In the genomic region with DNA sequence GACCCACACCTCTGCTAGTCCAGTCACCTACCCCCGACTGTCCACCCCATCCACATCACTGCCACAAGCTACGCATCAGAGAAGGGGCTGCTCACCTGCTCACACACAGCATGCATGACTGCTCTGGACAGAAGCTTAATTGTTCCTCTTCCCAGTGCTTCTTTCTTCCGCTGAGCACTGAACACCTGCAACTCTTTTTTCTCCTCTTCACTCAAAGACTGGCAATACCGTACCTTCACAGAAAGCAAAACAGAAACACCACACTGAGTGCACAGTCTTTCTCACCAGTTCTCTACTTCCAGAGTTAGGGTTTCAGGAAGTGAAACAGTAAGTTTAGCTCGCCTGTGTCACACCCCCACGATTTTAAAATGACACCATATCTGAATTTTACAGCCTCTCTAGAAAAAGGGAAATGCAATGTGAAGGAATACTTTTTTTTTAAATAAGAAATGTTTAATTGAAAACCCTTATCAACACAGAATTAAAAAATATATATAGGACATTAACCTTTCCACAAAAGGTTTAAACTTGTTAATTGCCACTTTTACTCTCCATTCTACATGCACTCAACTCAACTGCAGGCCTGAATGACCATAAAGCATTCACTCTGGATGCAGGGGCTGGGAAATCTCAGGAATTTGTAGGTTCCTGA, we compare ENCODE assay signal across 1 cellular context.
TF ChIP-seq lines count a peak whose summit lies in the region.

No MANE protein-coding gene starts in this region.

TF ChIP-seq in GM12878, 131 proteins besides CTCF, POLR2A, EP300 and RAD21 (continued from another document and continues in another):
- TF ChIP-seq IRF3 (IDR thresholded peaks at IDR 0.05), result no peak
- no peak for TF ChIP-seq SRF (IDR thresholded peaks at IDR 0.05; ENCODE audit: low read depth in 2 of 2, low read length in 2 of 2)
- TF ChIP-seq IKZF2 (IDR thresholded peaks at IDR 0.05), result peak; percentile 93
- TF ChIP-seq RUNX3 (IDR thresholded peaks at IDR 0.05; ENCODE audit: low read length), result peak; percentile 71
- no peak for TF ChIP-seq ZZZ3 (IDR thresholded peaks at IDR 0.05; ENCODE audit: control insufficient read depth, insufficient read length, low read depth)
- no peak for TF ChIP-seq MEF2B (IDR thresholded peaks at IDR 0.05; ENCODE audit: partially characterized antibody, poor library complexity, severe bottlenecking)
- TF ChIP-seq SIN3A (IDR thresholded peaks at IDR 0.05; ENCODE audit: low read depth, low read length), result no peak
- TF ChIP-seq TARDBP (IDR thresholded peaks at IDR 0.05; ENCODE audit: borderline replicate concordance), result peak; percentile 12; the same call in 1 of the 2 replicates
- TF ChIP-seq PAX5 (IDR thresholded peaks at IDR 0.05; ENCODE audit: borderline replicate concordance, low read depth, low read length), result peak; percentile 60; the same call in 1 of the 2 replicates
- no peak for TF ChIP-seq SREBF2 (IDR thresholded peaks at IDR 0.05; ENCODE audit: low read length)
- no peak for TF ChIP-seq STAT1 (conservative IDR thresholded peaks at IDR 0.05)
- peak; percentile 84 for TF ChIP-seq IKZF1 (conservative IDR thresholded peaks at IDR 0.05)
- TF ChIP-seq, protein P1, sequence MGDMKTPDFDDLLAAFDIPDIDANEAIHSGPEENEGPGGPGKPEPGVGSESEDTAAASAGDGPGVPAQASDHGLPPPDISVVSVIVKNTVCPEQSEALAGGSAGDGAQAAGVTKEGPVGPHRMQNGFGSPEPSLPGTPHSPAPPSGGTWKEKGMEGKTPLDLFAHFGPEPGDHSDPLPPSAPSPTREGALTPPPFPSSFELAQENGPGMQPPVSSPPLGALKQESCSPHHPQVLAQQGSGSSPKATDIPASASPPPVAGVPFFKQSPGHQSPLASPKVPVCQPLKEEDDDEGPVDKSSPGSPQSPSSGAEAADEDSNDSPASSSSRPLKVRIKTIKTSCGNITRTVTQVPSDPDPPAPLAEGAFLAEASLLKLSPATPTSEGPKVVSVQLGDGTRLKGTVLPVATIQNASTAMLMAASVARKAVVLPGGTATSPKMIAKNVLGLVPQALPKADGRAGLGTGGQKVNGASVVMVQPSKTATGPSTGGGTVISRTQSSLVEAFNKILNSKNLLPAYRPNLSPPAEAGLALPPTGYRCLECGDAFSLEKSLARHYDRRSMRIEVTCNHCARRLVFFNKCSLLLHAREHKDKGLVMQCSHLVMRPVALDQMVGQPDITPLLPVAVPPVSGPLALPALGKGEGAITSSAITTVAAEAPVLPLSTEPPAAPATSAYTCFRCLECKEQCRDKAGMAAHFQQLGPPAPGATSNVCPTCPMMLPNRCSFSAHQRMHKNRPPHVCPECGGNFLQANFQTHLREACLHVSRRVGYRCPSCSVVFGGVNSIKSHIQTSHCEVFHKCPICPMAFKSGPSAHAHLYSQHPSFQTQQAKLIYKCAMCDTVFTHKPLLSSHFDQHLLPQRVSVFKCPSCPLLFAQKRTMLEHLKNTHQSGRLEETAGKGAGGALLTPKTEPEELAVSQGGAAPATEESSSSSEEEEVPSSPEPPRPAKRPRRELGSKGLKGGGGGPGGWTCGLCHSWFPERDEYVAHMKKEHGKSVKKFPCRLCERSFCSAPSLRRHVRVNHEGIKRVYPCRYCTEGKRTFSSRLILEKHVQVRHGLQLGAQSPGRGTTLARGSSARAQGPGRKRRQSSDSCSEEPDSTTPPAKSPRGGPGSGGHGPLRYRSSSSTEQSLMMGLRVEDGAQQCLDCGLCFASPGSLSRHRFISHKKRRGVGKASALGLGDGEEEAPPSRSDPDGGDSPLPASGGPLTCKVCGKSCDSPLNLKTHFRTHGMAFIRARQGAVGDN (IDR thresholded peaks at IDR 0.05), result no peak
- TF ChIP-seq, protein P2, sequence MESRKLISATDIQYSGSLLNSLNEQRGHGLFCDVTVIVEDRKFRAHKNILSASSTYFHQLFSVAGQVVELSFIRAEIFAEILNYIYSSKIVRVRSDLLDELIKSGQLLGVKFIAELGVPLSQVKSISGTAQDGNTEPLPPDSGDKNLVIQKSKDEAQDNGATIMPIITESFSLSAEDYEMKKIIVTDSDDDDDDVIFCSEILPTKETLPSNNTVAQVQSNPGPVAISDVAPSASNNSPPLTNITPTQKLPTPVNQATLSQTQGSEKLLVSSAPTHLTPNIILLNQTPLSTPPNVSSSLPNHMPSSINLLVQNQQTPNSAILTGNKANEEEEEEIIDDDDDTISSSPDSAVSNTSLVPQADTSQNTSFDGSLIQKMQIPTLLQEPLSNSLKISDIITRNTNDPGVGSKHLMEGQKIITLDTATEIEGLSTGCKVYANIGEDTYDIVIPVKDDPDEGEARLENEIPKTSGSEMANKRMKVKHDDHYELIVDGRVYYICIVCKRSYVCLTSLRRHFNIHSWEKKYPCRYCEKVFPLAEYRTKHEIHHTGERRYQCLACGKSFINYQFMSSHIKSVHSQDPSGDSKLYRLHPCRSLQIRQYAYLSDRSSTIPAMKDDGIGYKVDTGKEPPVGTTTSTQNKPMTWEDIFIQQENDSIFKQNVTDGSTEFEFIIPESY (IDR thresholded peaks at IDR 0.05), result no peak
- peak; percentile 85 for TF ChIP-seq NFIC (IDR thresholded peaks at IDR 0.05; ENCODE audit: low read depth, low read length)
- TF ChIP-seq ASH2L (IDR thresholded peaks at IDR 0.05; ENCODE audit: borderline replicate concordance, low read depth), result no peak
- no peak for TF ChIP-seq FOS (IDR thresholded peaks at IDR 0.05; ENCODE audit: borderline replicate concordance, extremely low read depth, insufficient read length)
- TF ChIP-seq BACH1 (IDR thresholded peaks at IDR 0.05; ENCODE audit: borderline replicate concordance), result 0 out of 2 replicates have a peak, but pooled peaks have one; percentile 35
- 0 out of 2 replicates have a peak, but pooled peaks have one; percentile 52 for TF ChIP-seq BCL11A (IDR thresholded peaks at IDR 0.05; ENCODE audit: low read depth, low read length)
- TF ChIP-seq, protein P3, sequence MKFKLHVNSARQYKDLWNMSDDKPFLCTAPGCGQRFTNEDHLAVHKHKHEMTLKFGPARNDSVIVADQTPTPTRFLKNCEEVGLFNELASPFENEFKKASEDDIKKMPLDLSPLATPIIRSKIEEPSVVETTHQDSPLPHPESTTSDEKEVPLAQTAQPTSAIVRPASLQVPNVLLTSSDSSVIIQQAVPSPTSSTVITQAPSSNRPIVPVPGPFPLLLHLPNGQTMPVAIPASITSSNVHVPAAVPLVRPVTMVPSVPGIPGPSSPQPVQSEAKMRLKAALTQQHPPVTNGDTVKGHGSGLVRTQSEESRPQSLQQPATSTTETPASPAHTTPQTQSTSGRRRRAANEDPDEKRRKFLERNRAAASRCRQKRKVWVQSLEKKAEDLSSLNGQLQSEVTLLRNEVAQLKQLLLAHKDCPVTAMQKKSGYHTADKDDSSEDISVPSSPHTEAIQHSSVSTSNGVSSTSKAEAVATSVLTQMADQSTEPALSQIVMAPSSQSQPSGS (IDR thresholded peaks at IDR 0.05; ENCODE audit: low read length), result peak; percentile 81
- TF ChIP-seq USF1 (IDR thresholded peaks at IDR 0.05; ENCODE audit: borderline replicate concordance, extremely low read length, insufficient read depth, low read depth, low read length), result no peak
- peak; percentile 50; the same call in 1 of the 2 replicates for TF ChIP-seq TBL1XR1 (IDR thresholded peaks at IDR 0.05; ENCODE audit: low read depth, low read length)
- TF ChIP-seq FOXK2 (IDR thresholded peaks at IDR 0.05), result 0 out of 2 replicates have a peak, but pooled peaks have one; percentile 53
- TF ChIP-seq CBX3 (IDR thresholded peaks at IDR 0.05; ENCODE audit: borderline replicate concordance, low read depth), result no peak
- no peak for TF ChIP-seq POLR2AphosphoS2 (IDR thresholded peaks at IDR 0.05; ENCODE audit: low read depth, low read length)
- TF ChIP-seq, protein P4, sequence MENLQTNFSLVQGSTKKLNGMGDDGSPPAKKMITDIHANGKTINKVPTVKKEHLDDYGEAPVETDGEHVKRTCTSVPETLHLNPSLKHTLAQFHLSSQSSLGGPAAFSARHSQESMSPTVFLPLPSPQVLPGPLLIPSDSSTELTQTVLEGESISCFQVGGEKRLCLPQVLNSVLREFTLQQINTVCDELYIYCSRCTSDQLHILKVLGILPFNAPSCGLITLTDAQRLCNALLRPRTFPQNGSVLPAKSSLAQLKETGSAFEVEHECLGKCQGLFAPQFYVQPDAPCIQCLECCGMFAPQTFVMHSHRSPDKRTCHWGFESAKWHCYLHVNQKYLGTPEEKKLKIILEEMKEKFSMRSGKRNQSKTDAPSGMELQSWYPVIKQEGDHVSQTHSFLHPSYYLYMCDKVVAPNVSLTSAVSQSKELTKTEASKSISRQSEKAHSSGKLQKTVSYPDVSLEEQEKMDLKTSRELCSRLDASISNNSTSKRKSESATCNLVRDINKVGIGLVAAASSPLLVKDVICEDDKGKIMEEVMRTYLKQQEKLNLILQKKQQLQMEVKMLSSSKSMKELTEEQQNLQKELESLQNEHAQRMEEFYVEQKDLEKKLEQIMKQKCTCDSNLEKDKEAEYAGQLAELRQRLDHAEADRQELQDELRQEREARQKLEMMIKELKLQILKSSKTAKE (IDR thresholded peaks at IDR 0.05; ENCODE audit: low read depth, poor library complexity, severe bottlenecking), result peak; percentile 50
- TF ChIP-seq, protein P5, sequence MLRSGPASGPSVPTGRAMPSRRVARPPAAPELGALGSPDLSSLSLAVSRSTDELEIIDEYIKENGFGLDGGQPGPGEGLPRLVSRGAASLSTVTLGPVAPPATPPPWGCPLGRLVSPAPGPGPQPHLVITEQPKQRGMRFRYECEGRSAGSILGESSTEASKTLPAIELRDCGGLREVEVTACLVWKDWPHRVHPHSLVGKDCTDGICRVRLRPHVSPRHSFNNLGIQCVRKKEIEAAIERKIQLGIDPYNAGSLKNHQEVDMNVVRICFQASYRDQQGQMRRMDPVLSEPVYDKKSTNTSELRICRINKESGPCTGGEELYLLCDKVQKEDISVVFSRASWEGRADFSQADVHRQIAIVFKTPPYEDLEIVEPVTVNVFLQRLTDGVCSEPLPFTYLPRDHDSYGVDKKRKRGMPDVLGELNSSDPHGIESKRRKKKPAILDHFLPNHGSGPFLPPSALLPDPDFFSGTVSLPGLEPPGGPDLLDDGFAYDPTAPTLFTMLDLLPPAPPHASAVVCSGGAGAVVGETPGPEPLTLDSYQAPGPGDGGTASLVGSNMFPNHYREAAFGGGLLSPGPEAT (IDR thresholded peaks at IDR 0.05; ENCODE audit: low read depth), result peak; percentile 87
- peak; percentile 93 for TF ChIP-seq NBN (IDR thresholded peaks at IDR 0.05)
- no peak for TF ChIP-seq MYB (IDR thresholded peaks at IDR 0.05; ENCODE audit: borderline replicate concordance, low read depth, low read length)
- TF ChIP-seq ZNF622 (IDR thresholded peaks at IDR 0.05), result no peak
- no peak for TF ChIP-seq ZBTB11 (CRISPR knock-in tag; IDR thresholded peaks at IDR 0.05)
- TF ChIP-seq ZNF384 (IDR thresholded peaks at IDR 0.05; ENCODE audit: borderline replicate concordance, low read depth, low read length), result peak; percentile 51; the same call in 1 of the 2 replicates
- no peak for TF ChIP-seq RAD51 (IDR thresholded peaks at IDR 0.05)
- TF ChIP-seq KDM1A (IDR thresholded peaks at IDR 0.05; ENCODE audit: borderline replicate concordance), result no peak
- TF ChIP-seq ZNF24 (IDR thresholded peaks at IDR 0.05), result peak; percentile 23; the same call in 1 of the 2 replicates
- 0 out of 2 replicates have a peak, but pooled peaks have one; percentile 16 for TF ChIP-seq MAX (IDR thresholded peaks at IDR 0.05; ENCODE audit: low read depth, low read length)
- no peak for TF ChIP-seq ZNF207 (IDR thresholded peaks at IDR 0.05; ENCODE audit: borderline replicate concordance)
- TF ChIP-seq TAF1 (IDR thresholded peaks at IDR 0.05; ENCODE audit: borderline replicate concordance, low read depth, low read length), result no peak
- no peak for TF ChIP-seq PAX8 (IDR thresholded peaks at IDR 0.05)
- no peak for TF ChIP-seq NFXL1 (IDR thresholded peaks at IDR 0.05; ENCODE audit: borderline replicate concordance)
- TF ChIP-seq CBX5 (IDR thresholded peaks at IDR 0.05; ENCODE audit: low read depth), result peak; percentile 71; the same call in 1 of the 2 replicates
- no peak for TF ChIP-seq POLR2AphosphoS5 (IDR thresholded peaks at IDR 0.05; ENCODE audit: low read length)
- no peak; the same call in 1 of the 2 replicates for TF ChIP-seq HCFC1 (IDR thresholded peaks at IDR 0.05; ENCODE audit: low read length)
- TF ChIP-seq YY1 (IDR thresholded peaks at IDR 0.05; ENCODE audit: low read depth, low read length), result no peak
- TF ChIP-seq MTA3 (IDR thresholded peaks at IDR 0.05; ENCODE audit: borderline replicate concordance, low read length), result no peak
